Comparison of ENCODE assay signal across 12 cellular contexts in genomic region chr5:54904425-54904824, GRCh38.
A peak's percentile ranks its signal among the peaks of the same experiment; 100 is the strongest.
DNase-seq lines count a peak whose midpoint lies in the region; ATAC-seq and TF ChIP-seq lines count a peak whose summit lies in the region.
"Had no signal": no experiment of that assay in that cellular context is flagged by ENCODE, and none has a peak within 500 bp of the region (broad histone marks: within the 10 kb centered on the region; RNA-seq: fewer than 3 reads in every experiment).

No MANE protein-coding gene starts in this region.

- POLR2A ChIA-PET in A673 (lab: Charles Lee; ENCODE audit: low non-redundant PET) (no interaction called here), Panc1 (lab: Charles Lee) (no interaction called here)

- TF ChIP-seq CTCF in A673 (conservative IDR thresholded peaks at IDR 0.05; ENCODE audit: low read depth, low read length) (peak; percentile 70), GM12873 (IDR thresholded peaks at IDR 0.05; ENCODE audit: insufficient read depth, low read depth, low read length, missing control alignments) (peak; percentile 22), Panc1 (IDR thresholded peaks at IDR 0.05) (peak; percentile 64)

- no peaks in the 10 kb centered on the region for H3K36me3 ChIP-seq in A673 (ENCODE audit: insufficient read depth, low read length, poor library complexity, severe bottlenecking)
- no peaks in the 10 kb centered on the region for H3K36me3 ChIP-seq in Panc1 (ENCODE audit: control insufficient read depth, insufficient read depth, low read length)
- H3K36me3 ChIP-seq: SJSA1 had no signal

- H3K4me3 ChIP-seq in A673 (ENCODE audit: low read depth, low read length, poor library complexity, severe bottlenecking) (no peak overlapping the region), Panc1 (ENCODE audit: low read depth in 2 of 2, low read length in 2 of 2) (no peak overlapping the region)
- H3K4me3 ChIP-seq: lung, SJSA1 had no signal

- H3K27ac ChIP-seq in A673 (ENCODE audit: low read depth, low read length, poor library complexity, severe bottlenecking) (no peak overlapping the region), Panc1 (ENCODE audit: low read length) (no peak overlapping the region)
- H3K27ac ChIP-seq: SJSA1 had no signal

- peak; percentile 65 for DNase-seq in A673 (ENCODE audit: low spot score)
- no peak for DNase-seq in Panc1 (ENCODE audit: low read depth, low spot score)
- peak; percentile 41 for DNase-seq in fibroblast of the conjunctiva (ENCODE audit: low read depth)
- no peak for DNase-seq in HK-2 (ENCODE audit: unreplicated experiment)
- DNase-seq in pons (ENCODE audit: low spot score) = no peak
- DNase-seq: activated naive CD8-positive, alpha-beta T cell treated with anti-CD3 and anti-CD28 coated beads, Interleukin-2, amount 10 ng/mL, durations not matched to agents 7 days and 5 days; GDM1 had no signal

- CTCF ChIA-PET in A673 (lab: Charles Lee) = interaction anchor here (0.8 to 1.4 kb wide), 4 partner anchors 9 to 462 kb away, joined by 3 to 14 read pairs (median 5); partner anchors contain the start of gene GPX8
- CTCF ChIA-PET in Panc1 (lab: Charles Lee) = interaction anchor here (0.6 to 0.7 kb wide), 2 partner anchors 255 to 375 kb away, joined by 4 to 6 read pairs; partner anchors contain the start of gene GPX8

- ATAC-seq in Panc1 = peak; percentile 67; the same call in 1 of the 2 replicates
- ATAC-seq in GM21360 (IDR thresholded peaks at IDR 0.05; ENCODE audit: unreplicated experiment) = no peak
- ATAC-seq in HG03521 (IDR thresholded peaks at IDR 0.05; ENCODE audit: unreplicated experiment) = no peak

- no peaks in the 10 kb centered on the region for H3K4me1 ChIP-seq in A673 (ENCODE audit: insufficient read depth, low read length, poor library complexity, severe bottlenecking)
- no peaks in the 10 kb centered on the region for H3K4me1 ChIP-seq in Panc1 (ENCODE audit: control insufficient read depth, insufficient read depth, low read length)

- intact Hi-C loops in A673 (cut with micrococcal nuclease; ENCODE audit: unreplicated experiment) (no loop called here), Panc1 (cut with micrococcal nuclease; ENCODE audit: unreplicated experiment) (no loop called here)

- in situ Hi-C loops in Panc1 (cut with HindIII; ENCODE audit: low pct_unique_long_range_greater_than_20kb, low sequenced_read_pairs) = no loop called here

- H3K9me3 ChIP-seq in A673 (ENCODE audit: low read depth, low read length, poor library complexity, severe bottlenecking) = no peaks in the 10 kb centered on the region
- no peaks in the 10 kb centered on the region for H3K9me3 ChIP-seq in Panc1 (ENCODE audit: control insufficient read depth, insufficient read depth, low read depth, low read length)
- H3K9me3 ChIP-seq: SJSA1 had no signal

- BruUV-seq in A673 (replicated peaks; lab: Mats Ljungman, UMichigan) = no TSS peak
- no TSS peak for BruUV-seq in Panc1 (replicated peaks; lab: Mats Ljungman, UMichigan)

- H3K27me3 ChIP-seq in A673 (replicated peaks; ENCODE audit: insufficient read depth, low read depth, low read length, poor library complexity) (peaks cover 5% of the 10 kb centered on the region), Panc1 (ENCODE audit: control insufficient read depth, insufficient read depth, low read length) (peaks cover 9% of the 10 kb centered on the region; the same call in 1 of the 2 replicates)
- H3K27me3 ChIP-seq: SJSA1 had no signal

Comparison
In these comparisons a context has a peak if more than half of its experiments do, and no peak if none do; other contexts are left out.
1. DNase-seq: peak in A673 (single experiment) and fibroblast of the conjunctiva (single experiment); none in Panc1 (single experiment), HK-2 (single experiment) and pons (single experiment).
2. Peak in every context shown above with its lines, with median percentiles within 50 percentile points of each other: CTCF ChIP-seq.